Comparison of ENCODE assay signal across 23 cellular contexts in the genomic region with DNA sequence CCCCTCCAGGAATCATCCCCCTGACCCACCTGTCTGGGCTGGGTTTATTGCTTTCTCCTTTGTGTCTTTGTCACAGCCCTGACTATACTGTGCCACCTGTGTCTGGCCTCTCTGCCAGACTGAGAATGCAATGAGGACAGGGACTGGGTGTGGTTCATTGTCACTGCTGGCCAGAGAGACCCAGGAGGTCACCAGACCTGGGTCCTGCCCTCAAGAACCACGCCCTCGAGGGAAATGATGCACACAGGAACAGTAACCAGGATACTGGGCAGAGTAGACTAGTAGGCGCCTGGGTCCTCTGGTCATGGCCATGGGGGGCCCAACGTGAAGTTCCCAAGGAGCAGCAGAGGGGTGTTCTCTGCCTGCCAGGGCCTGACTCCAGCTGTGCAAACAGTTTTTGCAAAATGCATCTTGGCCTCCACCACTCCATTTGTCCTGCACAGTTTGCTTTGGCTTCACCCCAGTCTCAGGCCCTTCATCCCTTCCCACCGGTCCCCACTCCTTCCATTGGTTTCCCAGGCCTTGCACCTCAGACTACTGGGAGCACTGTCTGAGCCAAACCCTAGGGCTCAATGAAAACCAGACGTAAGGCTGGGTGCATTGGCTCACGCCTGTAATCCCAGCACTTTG. TPM values are rescaled to one million over a fixed set of nuclear protein-coding genes. Genes with fewer than 3 reads are reported as not detected.
A peak's percentile ranks its signal among the peaks of the same experiment; 100 is the strongest.
DNase-seq lines count a peak whose midpoint lies in the region; ATAC-seq, FAIRE-seq and TF ChIP-seq lines count a peak whose summit lies in the region.
"Had no signal": no experiment of that assay in that cellular context is flagged by ENCODE, and none has a peak within 500 bp of the region (broad histone marks: within the 10 kb centered on the region; RNA-seq: fewer than 3 reads in every experiment).

No MANE protein-coding gene starts in this region.

- POLR2A ChIA-PET in activated naive CD8-positive, alpha-beta T cell treated with anti-CD3 and anti-CD28 coated beads, Interleukin-2, amount 10 ng/mL, durations not matched to agents 7 days and 5 days (lab: Charles Lee): no interaction called here

- no peak for ATAC-seq in activated naive CD8-positive, alpha-beta T cell treated with anti-CD3 and anti-CD28 coated beads, Interleukin-2, amount 10 ng/mL, durations not matched to agents 7 days and 5 days (ENCODE audit: low read depth)
- no peak for ATAC-seq in activated naive CD8-positive, alpha-beta T cell treated with anti-CD3 and anti-CD28 coated beads, Interleukin-2, amount 50 U/mL, for 24 hours
- peak; percentile 11 for ATAC-seq in upper lobe of right lung
- ATAC-seq in GM21723 (IDR thresholded peaks at IDR 0.05; ENCODE audit: unreplicated experiment): no peak
- ATAC-seq: activated T-cell treated with anti-CD3 and anti-CD28 coated beads, Interleukin-2, amount 50 U/mL, for 4 hours; naive thymus-derived CD8-positive, alpha-beta T cell had no signal

- H3K27me3 ChIP-seq in upper lobe of right lung: no peaks in the 10 kb centered on the region
- H3K27me3 ChIP-seq: BLaER1 treated with 17β-estradiol and CSF1 and Interleukin-3, amounts not matched to agents 10 nM and 100 nM; hepatocyte; SJSA1 had no signal

- H3K27ac ChIP-seq in upper lobe of right lung: no peak overlapping the region
- H3K27ac ChIP-seq: BLaER1 treated with 17β-estradiol and CSF1 and Interleukin-3, amounts not matched to agents 10 nM and 100 nM; hepatocyte; PC-9; SJSA1; skin epidermis had no signal

- peaks cover 9% of the 10 kb centered on the region for H3K4me1 ChIP-seq in upper lobe of right lung

- peak overlapping the region; percentile 32 for H3K27ac Mint-ChIP-seq in activated naive CD8-positive, alpha-beta T cell treated with anti-CD3 and anti-CD28 coated beads, Interleukin-2, amount 10 ng/mL, durations not matched to agents 7 days and 5 days
- H3K27ac Mint-ChIP-seq in activated naive CD8-positive, alpha-beta T cell treated with anti-CD3 and anti-CD28 coated beads, Interleukin-2, amount 50 U/mL, for 24 hours: no peak overlapping the region

- H3K9me3 Mint-ChIP-seq in activated naive CD8-positive, alpha-beta T cell treated with anti-CD3 and anti-CD28 coated beads, Interleukin-2, amount 10 ng/mL, durations not matched to agents 7 days and 5 days: no peaks in the 10 kb centered on the region
- H3K9me3 Mint-ChIP-seq in activated naive CD8-positive, alpha-beta T cell treated with anti-CD3 and anti-CD28 coated beads, Interleukin-2, amount 50 U/mL, for 24 hours: no peaks in the 10 kb centered on the region
- H3K9me3 Mint-ChIP-seq: activated T-cell treated with anti-CD3 and anti-CD28 coated beads, Interleukin-2, amount 50 U/mL, for 4 hours; naive thymus-derived CD8-positive, alpha-beta T cell had no signal

- TF ChIP-seq CTCF in upper lobe of right lung (IDR thresholded peaks at IDR 0.05): no peak

- H3K4me1 Mint-ChIP-seq in activated naive CD8-positive, alpha-beta T cell treated with anti-CD3 and anti-CD28 coated beads, Interleukin-2, amount 10 ng/mL, durations not matched to agents 7 days and 5 days: peaks cover 26% of the 10 kb centered on the region
- H3K4me1 Mint-ChIP-seq in activated naive CD8-positive, alpha-beta T cell treated with anti-CD3 and anti-CD28 coated beads, Interleukin-2, amount 50 U/mL, for 24 hours: peaks cover 18% of the 10 kb centered on the region

- no peak for DNase-seq in activated naive CD8-positive, alpha-beta T cell treated with anti-CD3 and anti-CD28 coated beads, Interleukin-2, amount 10 ng/mL, durations not matched to agents 7 days and 5 days
- DNase-seq in activated naive CD8-positive, alpha-beta T cell treated with anti-CD3 and anti-CD28 coated beads, Interleukin-2, amount 50 U/mL, for 24 hours: no peak
- peak; percentile 71 for DNase-seq in NCI-H774 (lab: John Stamatoyannopoulos, UW)
- peak; percentile 35 for DNase-seq in islet precursor cell
- DNase-seq in upper lobe of right lung: peak; percentile 46
- DNase-seq in DMS79 (lab: John Stamatoyannopoulos, UW): no peak
- DNase-seq in frontal cortex (ENCODE audit: low spot score in 2 of 2): no peak
- DNase-seq: activated CD4-positive, alpha-beta T cell treated with anti-CD3 and anti-CD28 coated beads, Interleukin-2, amount 50 U/mL, for 48 hours; activated naive CD4-positive, alpha-beta T cell treated with anti-CD3 and anti-CD28 coated beads, Interleukin-2, amount 50 U/mL, for 16 hours; activated T-cell treated with anti-CD3 and anti-CD28 coated beads, Interleukin-2, amount 50 U/mL, for 4 hours; DMS79 treated with DMSO at 0.1 percent for 48 hours; naive thymus-derived CD8-positive, alpha-beta T cell; NCI-H526 treated with DMSO at 0.1 percent for 48 hours; PC-9; T-helper 2 cell had no signal

- no peaks in the 10 kb centered on the region for H3K9me3 ChIP-seq in upper lobe of right lung
- H3K9me3 ChIP-seq: BLaER1 treated with 17β-estradiol and CSF1 and Interleukin-3, amounts not matched to agents 10 nM and 100 nM; SJSA1 had no signal

- no peak for FAIRE-seq in frontal cortex (lab: Jason Lieb, UNC)
- FAIRE-seq: islet of Langerhans, urothelium cell line had no signal

- intact Hi-C loops in upper lobe of right lung (cut with DNase I): no loop called here

- H3K4me3 ChIP-seq in upper lobe of right lung: no peak overlapping the region
- H3K4me3 ChIP-seq: BLaER1 treated with 17β-estradiol and CSF1 and Interleukin-3, amounts not matched to agents 10 nM and 100 nM; coronary artery; hepatocyte; PC-9; SJSA1; skin epidermis had no signal

- H3K36me3 ChIP-seq in upper lobe of right lung: no peaks in the 10 kb centered on the region
- H3K36me3 ChIP-seq: BLaER1 treated with 17β-estradiol and CSF1 and Interleukin-3, amounts not matched to agents 10 nM and 100 nM; SJSA1 had no signal

- H3K27me3 Mint-ChIP-seq in activated naive CD8-positive, alpha-beta T cell treated with anti-CD3 and anti-CD28 coated beads, Interleukin-2, amount 10 ng/mL, durations not matched to agents 7 days and 5 days: peaks cover 7% of the 10 kb centered on the region
- peaks cover 9% of the 10 kb centered on the region for H3K27me3 Mint-ChIP-seq in activated naive CD8-positive, alpha-beta T cell treated with anti-CD3 and anti-CD28 coated beads, Interleukin-2, amount 50 U/mL, for 24 hours
- H3K27me3 Mint-ChIP-seq: naive thymus-derived CD8-positive, alpha-beta T cell had no signal

- H3K4me3 Mint-ChIP-seq in activated naive CD8-positive, alpha-beta T cell treated with anti-CD3 and anti-CD28 coated beads, Interleukin-2, amount 10 ng/mL, durations not matched to agents 7 days and 5 days: no peak overlapping the region
- H3K4me3 Mint-ChIP-seq in activated naive CD8-positive, alpha-beta T cell treated with anti-CD3 and anti-CD28 coated beads, Interleukin-2, amount 50 U/mL, for 24 hours: no peak overlapping the region
- H3K4me3 Mint-ChIP-seq: activated T-cell treated with anti-CD3 and anti-CD28 coated beads, Interleukin-2, amount 50 U/mL, for 4 hours; naive thymus-derived CD8-positive, alpha-beta T cell had no signal

- no peaks in the 10 kb centered on the region for H3K36me3 Mint-ChIP-seq in activated naive CD8-positive, alpha-beta T cell treated with anti-CD3 and anti-CD28 coated beads, Interleukin-2, amount 10 ng/mL, durations not matched to agents 7 days and 5 days
- no peaks in the 10 kb centered on the region for H3K36me3 Mint-ChIP-seq in activated naive CD8-positive, alpha-beta T cell treated with anti-CD3 and anti-CD28 coated beads, Interleukin-2, amount 50 U/mL, for 24 hours (ENCODE audit: low read depth)
- H3K36me3 Mint-ChIP-seq: naive thymus-derived CD8-positive, alpha-beta T cell had no signal

RNA-seq across cellular contexts. Expression of gene RGS3, which starts 17.8 kb away (rescaled TPM):
- total RNA-seq in activated naive CD8-positive, alpha-beta T cell treated with anti-CD3 and anti-CD28 coated beads, Interleukin-2, amount 10 ng/mL, durations not matched to agents 7 days and 5 days: 10 to 100 TPM; 63.2 to 65.5 TPM
- total RNA-seq in upper lobe of right lung (71.1 TPM), frontal cortex (11.4 TPM)

Comparison
In these comparisons a context has a peak if more than half of its experiments do, and no peak if none do; other contexts are left out.
1. DNase-seq: peak in NCI-H774 (single experiment), islet precursor cell (single experiment) and upper lobe of right lung (single experiment); none in activated naive CD8-positive, alpha-beta T cell treated with anti-CD3 and anti-CD28 coated beads, Interleukin-2, amount 10 ng/mL, durations not matched to agents 7 days and 5 days (single experiment), activated naive CD8-positive, alpha-beta T cell treated with anti-CD3 and anti-CD28 coated beads, Interleukin-2, amount 50 U/mL, for 24 hours (single experiment), DMS79 (single experiment) and frontal cortex (0 of 2).